Comparison of ENCODE assay signal across 19 cellular contexts in the genomic region with DNA sequence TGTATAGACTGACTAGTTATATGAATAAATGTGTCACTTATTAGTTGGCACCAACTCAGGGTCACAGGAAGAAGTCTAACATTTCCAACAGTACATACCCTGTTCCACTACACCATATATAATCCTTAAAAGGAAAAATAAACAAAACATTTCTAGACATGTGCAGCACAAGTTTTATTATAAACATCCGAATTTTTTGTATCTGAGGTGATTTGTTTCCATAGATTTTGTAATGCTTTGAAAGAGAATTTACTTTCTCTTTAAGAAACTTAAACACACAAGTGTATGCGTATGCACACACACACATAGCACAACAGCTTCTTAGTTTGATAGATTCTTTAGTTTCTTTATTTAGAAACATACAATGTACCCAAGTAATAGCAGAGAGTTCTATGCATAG.
DNase-seq lines count a peak whose midpoint lies in the region; ATAC-seq, FAIRE-seq and TF ChIP-seq lines count a peak whose summit lies in the region.
"Had no signal": no experiment of that assay in that cellular context is flagged by ENCODE, and none has a peak within 500 bp of the region (broad histone marks: within the 10 kb centered on the region; RNA-seq: fewer than 3 reads in every experiment).

No MANE protein-coding gene starts in this region.

- CTCF ChIA-PET in RWPE1 (lab: Yijun Ruan, JAX) = no interaction called here

- DNase-seq in H54 (ENCODE audit: insufficient read length, low spot score) (no peak), adipocyte (ENCODE audit: low read depth) (no peak), mesenchymal stem cell (peak; percentile 42), GM23338 (ENCODE audit: low spot score) (no peak), RWPE1 (ENCODE audit: low spot score) (no peak), amygdala (lab: John Stamatoyannopoulos, UW) (no peak)
- DNase-seq: Caco-2; CD4-positive, CD25-positive, alpha-beta regulatory T cell; CD8-positive, alpha-beta T cell; DMS79; GDM1; GM23248; H7 had no signal

- no peak overlapping the region for H2AK5ac ChIP-seq in mesenchymal stem cell (ENCODE audit: low read length, severe bottlenecking)

- no peaks in the 10 kb centered on the region for H3K27me3 Mint-ChIP-seq in GM23338 (ENCODE audit: insufficient read depth, low read depth, poor library complexity)
- H3K27me3 Mint-ChIP-seq: B cell; CD4-positive, CD25-positive, alpha-beta regulatory T cell had no signal

- H3K4ac ChIP-seq in mesenchymal stem cell (ENCODE audit: low read depth in 1 of 2, low read length in 2 of 2) = no peak overlapping the region

- no peak overlapping the region for H2BK15ac ChIP-seq in mesenchymal stem cell (ENCODE audit: low read depth, poor library complexity, severe bottlenecking)

- H3K79me1 ChIP-seq in mesenchymal stem cell (replicated peaks; ENCODE audit: low read length, poor library complexity, severe bottlenecking) = no peaks in the 10 kb centered on the region

- H3K79me2 ChIP-seq in GM23338 (replicated peaks; ENCODE audit: insufficient read depth) = no peaks in the 10 kb centered on the region

- FAIRE-seq in H54 (lab: Jason Lieb, UNC) = peak; percentile 64
- FAIRE-seq: GM12878, GM19239 had no signal

- no peak overlapping the region for H4K8ac ChIP-seq in mesenchymal stem cell (ENCODE audit: low read length)

- H2BK12ac ChIP-seq in mesenchymal stem cell (ENCODE audit: low read length in 2 of 2) = no peak overlapping the region

- no peaks in the 10 kb centered on the region for H4K20me1 ChIP-seq in GM23338 (replicated peaks; ENCODE audit: insufficient read depth)
- H4K20me1 ChIP-seq: BLaER1 had no signal

- H3K4me3 Mint-ChIP-seq in GM23338 = no peak overlapping the region
- H3K4me3 Mint-ChIP-seq: B cell; CD4-positive, CD25-positive, alpha-beta regulatory T cell; CD8-positive, alpha-beta T cell had no signal

- TF ChIP-seq POLR2A in H54 (IDR thresholded peaks at IDR 0.05; ENCODE audit: low read depth, low read length) = no peak

- no peak overlapping the region for H2BK120ac ChIP-seq in mesenchymal stem cell (ENCODE audit: low read depth, low read length)

- H4K91ac ChIP-seq in mesenchymal stem cell (ENCODE audit: low read length) = no peak overlapping the region

- TF ChIP-seq CTCF in GM23338 (conservative IDR thresholded peaks at IDR 0.05; ENCODE audit: low read depth in 2 of 2) (no peak), RWPE1 (conservative IDR thresholded peaks at IDR 0.05; ENCODE audit: low read depth) (no peak)

- H3K27ac ChIP-seq in mesenchymal stem cell (ENCODE audit: low read length, poor library complexity, severe bottlenecking) = no peak overlapping the region
- H3K27ac ChIP-seq in GM23338 (ENCODE audit: low read depth) = no peak overlapping the region
- H3K27ac ChIP-seq in RWPE1 = no peak overlapping the region
- H3K27ac ChIP-seq: BLaER1, C4-2B, GM23248 had no signal

- no peak overlapping the region for H3K4me3 ChIP-seq in adipocyte (ENCODE audit: low read length)
- H3K4me3 ChIP-seq in mesenchymal stem cell (ENCODE audit: insufficient read depth in 1 of 2, low read depth in 1 of 2, low read length in 2 of 2) = no peak overlapping the region
- no peak overlapping the region for H3K4me3 ChIP-seq in GM23338
- H3K4me3 ChIP-seq: BLaER1, GM12878, GM23248 had no signal

- POLR2A ChIA-PET in RWPE1 (lab: Yijun Ruan, JAX; ENCODE audit: low non-redundant PET) = no interaction called here

- no CpG with 5 or more reads among the region's 2 CpGs for WGBS in mesenchymal stem cell

- H3K4me1 Mint-ChIP-seq in GM23338 = no peaks in the 10 kb centered on the region
- H3K4me1 Mint-ChIP-seq: B cell had no signal

- no peak overlapping the region for H3K18ac ChIP-seq in mesenchymal stem cell (ENCODE audit: low read depth in 1 of 2, low read length in 2 of 2)

- H3K4me2 ChIP-seq in mesenchymal stem cell (ENCODE audit: low read length, poor library complexity, severe bottlenecking) (no peak overlapping the region), GM23338 (no peak overlapping the region)
- H3K4me2 ChIP-seq: BLaER1 had no signal

- peaks cover 52% of the 10 kb centered on the region for H3K4me1 ChIP-seq in adipocyte (ENCODE audit: control insufficient read depth, insufficient read depth, low read length)
- H3K4me1 ChIP-seq in mesenchymal stem cell (ENCODE audit: control insufficient read depth, insufficient read depth, low read depth, low read length) = no peaks in the 10 kb centered on the region
- H3K4me1 ChIP-seq in GM23338 (ENCODE audit: insufficient read depth) = no peaks in the 10 kb centered on the region

- H3K27ac Mint-ChIP-seq in GM23338 = no peak overlapping the region
- H3K27ac Mint-ChIP-seq: B cell; CD4-positive, CD25-positive, alpha-beta regulatory T cell; CD8-positive, alpha-beta T cell had no signal

- no peaks in the 10 kb centered on the region for H3K27me3 ChIP-seq in adipocyte (replicated peaks; ENCODE audit: control insufficient read depth, insufficient read depth, low read length)
- H3K27me3 ChIP-seq in mesenchymal stem cell (ENCODE audit: control insufficient read depth in 1 of 2, insufficient read depth in 1 of 2, low read length in 2 of 2) = no peaks in the 10 kb centered on the region
- H3K27me3 ChIP-seq in GM23338 (ENCODE audit: insufficient read depth) = no peaks in the 10 kb centered on the region
- H3K27me3 ChIP-seq: BLaER1 had no signal

- no peak overlapping the region for H3K23ac ChIP-seq in mesenchymal stem cell (ENCODE audit: low read length in 2 of 2)

- no peak for ATAC-seq in GM23338
- ATAC-seq: CD8-positive, alpha-beta T cell; GM12878; HCT116 had no signal

- no peaks in the 10 kb centered on the region for H3K9me2 ChIP-seq in GM23338 (ENCODE audit: insufficient read depth)

- peak overlapping the region; percentile 4 for H3K9ac ChIP-seq in adipocyte (ENCODE audit: low read length)
- no peak overlapping the region for H3K9ac ChIP-seq in mesenchymal stem cell (ENCODE audit: low read length)
- H3K9ac ChIP-seq: BLaER1, GM23248 had no signal

- H3K9me3 Mint-ChIP-seq in GM23338 = no peaks in the 10 kb centered on the region

- H3K36me3 Mint-ChIP-seq in GM23338 (ENCODE audit: low read depth) = no peaks in the 10 kb centered on the region
- H3K36me3 Mint-ChIP-seq: CD4-positive, CD25-positive, alpha-beta regulatory T cell; CD8-positive, alpha-beta T cell had no signal

- H3K14ac ChIP-seq in mesenchymal stem cell (ENCODE audit: low read length in 2 of 2) = no peak overlapping the region

- H2AFZ ChIP-seq in mesenchymal stem cell (ENCODE audit: low read depth, low read length) (no peak overlapping the region), GM23338 (no peak overlapping the region)

- no peak overlapping the region for H2BK5ac ChIP-seq in mesenchymal stem cell (ENCODE audit: low read depth, low read length, poor library complexity, severe bottlenecking)

- H3K9me3 ChIP-seq in adipocyte (ENCODE audit: control insufficient read depth, low read length) = peaks cover 7% of the 10 kb centered on the region
- H3K9me3 ChIP-seq in mesenchymal stem cell (ENCODE audit: control insufficient read depth, low read length) = no peaks in the 10 kb centered on the region

- H3K36me3 ChIP-seq in adipocyte (ENCODE audit: control insufficient read depth, insufficient read depth, low read length, severe bottlenecking) = no peaks in the 10 kb centered on the region
- H3K36me3 ChIP-seq in mesenchymal stem cell (ENCODE audit: control insufficient read depth in 1 of 2, insufficient read depth in 2 of 2, low read depth in 1 of 2, low read length in 2 of 2) = no peaks in the 10 kb centered on the region
- no peaks in the 10 kb centered on the region for H3K36me3 ChIP-seq in GM23338 (ENCODE audit: insufficient read depth)
- H3K36me3 ChIP-seq: BLaER1 had no signal

- H3F3A ChIP-seq in GM23338 (replicated peaks; ENCODE audit: low read depth) = no peaks in the 10 kb centered on the region

TF ChIP-seq in GM23338, 12 proteins besides CTCF, POLR2A, EP300 and RAD21 (continues in another document):
- no peak for TF ChIP-seq STAT1 (IDR thresholded peaks at IDR 0.05; ENCODE audit: unreplicated experiment)
- no peak for TF ChIP-seq NANOG (IDR thresholded peaks at IDR 0.05; ENCODE audit: borderline replicate concordance)
- no peak for TF ChIP-seq EZH2phosphoT487 (IDR thresholded peaks at IDR 0.05; ENCODE audit: unreplicated experiment)
- no peak for TF ChIP-seq ZNF331 (CRISPR knock-in tag; IDR thresholded peaks at IDR 0.05; ENCODE audit: low read depth)
- TF ChIP-seq, protein P1, sequence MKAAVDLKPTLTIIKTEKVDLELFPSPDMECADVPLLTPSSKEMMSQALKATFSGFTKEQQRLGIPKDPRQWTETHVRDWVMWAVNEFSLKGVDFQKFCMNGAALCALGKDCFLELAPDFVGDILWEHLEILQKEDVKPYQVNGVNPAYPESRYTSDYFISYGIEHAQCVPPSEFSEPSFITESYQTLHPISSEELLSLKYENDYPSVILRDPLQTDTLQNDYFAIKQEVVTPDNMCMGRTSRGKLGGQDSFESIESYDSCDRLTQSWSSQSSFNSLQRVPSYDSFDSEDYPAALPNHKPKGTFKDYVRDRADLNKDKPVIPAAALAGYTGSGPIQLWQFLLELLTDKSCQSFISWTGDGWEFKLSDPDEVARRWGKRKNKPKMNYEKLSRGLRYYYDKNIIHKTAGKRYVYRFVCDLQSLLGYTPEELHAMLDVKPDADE (IDR thresholded peaks at IDR 0.05) = no peak
- no peak for TF ChIP-seq CREB1 (CRISPR knock-in tag; IDR thresholded peaks at IDR 0.05; ENCODE audit: low read depth)
- TF ChIP-seq EZH2 (IDR thresholded peaks at IDR 0.05; ENCODE audit: low read depth, unreplicated experiment) = no peak
- no peak for TF ChIP-seq POLR2AphosphoS5 (IDR thresholded peaks at IDR 0.05; ENCODE audit: low read depth)
- TF ChIP-seq JUNB (IDR thresholded peaks at IDR 0.05; ENCODE audit: unreplicated experiment) = no peak
